23 cellular contexts compared by ENCODE assay signal in the genomic region with DNA sequence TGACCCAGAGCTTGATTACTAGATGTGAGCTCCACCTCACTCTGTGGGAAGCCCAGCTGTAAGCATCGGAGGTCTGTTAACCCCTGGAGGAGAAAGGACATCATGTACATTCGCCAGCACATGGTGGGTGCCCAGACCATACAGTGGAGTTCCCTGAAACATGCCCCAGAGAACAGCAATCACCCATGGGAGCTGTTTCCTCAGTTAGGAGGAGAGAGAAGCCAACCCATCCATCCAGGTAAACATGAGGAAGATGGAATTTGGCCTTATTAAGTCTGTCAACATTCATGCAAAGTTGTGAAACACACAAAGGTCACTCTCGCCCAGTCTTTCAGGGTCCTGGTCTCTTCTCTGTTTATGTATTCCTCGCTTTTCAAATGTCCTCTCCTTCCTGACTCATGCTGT.
"Had no signal": no experiment of that assay in that cellular context is flagged by ENCODE, and none has a peak within 500 bp of the region (broad histone marks: within the 10 kb centered on the region; RNA-seq: fewer than 3 reads in every experiment).

No MANE protein-coding gene starts in this region.

- H3K27ac ChIP-seq: heart left ventricle, left lung, lower lobe of right lung, right atrium auricular region, suprapubic skin, thyroid gland had no signal

- DNase-seq: effector memory CD4-positive, alpha-beta T cell; hypothalamus; islet precursor cell; left lung; lower lobe of right lung; naive B cell; nephron progenitor cell; posterior cingulate gyrus; stimulated activated CD4-positive, alpha-beta T cell treated with anti-CD3 and anti-CD28 coated beads, Interleukin-4, amount 100 ng/mL, for 1 hour; stimulated activated CD8-positive, alpha-beta memory T cell treated with anti-CD3 and anti-CD28 coated beads, Interleukin-4, amount 100 ng/mL, for 48 hours; stimulated activated naive CD8-positive, alpha-beta T cell treated with anti-CD3 and anti-CD28 coated beads, Interleukin-15, Interleukin-2, amounts not matched to agents 100 U/mL and 50 U/mL, for 24 hours; thyroid gland had no signal

- H3K9me3 Mint-ChIP-seq: memory B cell; naive B cell; nephron progenitor cell; stimulated activated effector memory CD8-positive, alpha-beta T cell treated with anti-CD3 and anti-CD28 coated beads, Interleukin-12 subunit alpha, Interleukin-12 subunit beta, amount 100 ng/mL, for 72 hours; type B pancreatic cell had no signal

- H3K4me1 ChIP-seq: left lung, suprapubic skin, thyroid gland had no signal

- H3K36me3 ChIP-seq: heart left ventricle, left lung, lower lobe of right lung, right atrium auricular region, suprapubic skin, thyroid gland had no signal

- FAIRE-seq: endometrium, frontal cortex, urothelium cell line had no signal

- H3K4me2 ChIP-seq: smooth muscle cell had no signal

- H3K9me3 ChIP-seq: heart left ventricle, left lung, lower lobe of right lung, right atrium auricular region, suprapubic skin, thyroid gland had no signal

- H3K4me3 ChIP-seq: heart left ventricle, left lung, lower lobe of right lung, right atrium auricular region, smooth muscle cell, suprapubic skin, thyroid gland had no signal

- H3K4me1 Mint-ChIP-seq: memory B cell; naive B cell; nephron progenitor cell; stimulated activated effector memory CD8-positive, alpha-beta T cell treated with anti-CD3 and anti-CD28 coated beads, Interleukin-12 subunit alpha, Interleukin-12 subunit beta, amount 100 ng/mL, for 72 hours had no signal

- H3K27me3 Mint-ChIP-seq: type B pancreatic cell had no signal

- H3K4me3 Mint-ChIP-seq: memory B cell; naive B cell; nephron progenitor cell; stimulated activated effector memory CD8-positive, alpha-beta T cell treated with anti-CD3 and anti-CD28 coated beads, Interleukin-12 subunit alpha, Interleukin-12 subunit beta, amount 100 ng/mL, for 72 hours; type B pancreatic cell had no signal

- ATAC-seq: esophagus mucosa; left lung; lower lobe of right lung; stimulated activated effector memory CD8-positive, alpha-beta T cell treated with anti-CD3 and anti-CD28 coated beads, Interleukin-12 subunit alpha, Interleukin-12 subunit beta, amount 100 ng/mL, for 72 hours; stimulated activated naive CD8-positive, alpha-beta T cell treated with anti-CD3 and anti-CD28 coated beads, Interleukin-15, Interleukin-2, amounts not matched to agents 100 U/mL and 50 U/mL, for 24 hours had no signal

- H3K27ac Mint-ChIP-seq: memory B cell; nephron progenitor cell; stimulated activated effector memory CD8-positive, alpha-beta T cell treated with anti-CD3 and anti-CD28 coated beads, Interleukin-12 subunit alpha, Interleukin-12 subunit beta, amount 100 ng/mL, for 72 hours; type B pancreatic cell had no signal

- H3K36me3 Mint-ChIP-seq: memory B cell; naive B cell; stimulated activated effector memory CD8-positive, alpha-beta T cell treated with anti-CD3 and anti-CD28 coated beads, Interleukin-12 subunit alpha, Interleukin-12 subunit beta, amount 100 ng/mL, for 72 hours; type B pancreatic cell had no signal

- H3K27me3 ChIP-seq: heart left ventricle, left lung, right atrium auricular region, suprapubic skin, thyroid gland had no signal
